ENCODE assay signal across 1 cellular context in the genomic region with DNA sequence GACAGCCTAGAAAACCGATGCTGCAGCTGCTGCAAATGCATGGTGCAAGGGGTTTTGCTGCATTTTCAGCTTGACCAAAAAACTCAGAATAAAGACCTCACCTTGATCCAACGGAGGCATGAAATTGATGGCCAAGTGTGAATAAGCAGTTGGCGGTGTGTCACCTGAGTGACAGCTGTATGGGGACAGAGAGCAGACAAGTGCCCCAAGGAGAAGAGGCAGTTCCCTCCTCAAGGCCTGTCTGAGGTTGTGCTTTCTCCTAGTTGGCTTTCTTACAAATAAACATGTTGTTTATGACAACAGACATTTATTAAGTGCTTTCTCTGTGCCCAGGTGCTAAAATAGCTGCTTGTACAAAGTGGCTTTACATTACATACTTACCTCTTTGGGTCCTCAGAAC.
TF ChIP-seq lines count a peak whose summit lies in the region.

No MANE protein-coding gene starts in this region.

TF ChIP-seq in GM23338, 12 proteins besides CTCF, POLR2A, EP300 and RAD21 (continued from another document):
- TF ChIP-seq, protein P1, sequence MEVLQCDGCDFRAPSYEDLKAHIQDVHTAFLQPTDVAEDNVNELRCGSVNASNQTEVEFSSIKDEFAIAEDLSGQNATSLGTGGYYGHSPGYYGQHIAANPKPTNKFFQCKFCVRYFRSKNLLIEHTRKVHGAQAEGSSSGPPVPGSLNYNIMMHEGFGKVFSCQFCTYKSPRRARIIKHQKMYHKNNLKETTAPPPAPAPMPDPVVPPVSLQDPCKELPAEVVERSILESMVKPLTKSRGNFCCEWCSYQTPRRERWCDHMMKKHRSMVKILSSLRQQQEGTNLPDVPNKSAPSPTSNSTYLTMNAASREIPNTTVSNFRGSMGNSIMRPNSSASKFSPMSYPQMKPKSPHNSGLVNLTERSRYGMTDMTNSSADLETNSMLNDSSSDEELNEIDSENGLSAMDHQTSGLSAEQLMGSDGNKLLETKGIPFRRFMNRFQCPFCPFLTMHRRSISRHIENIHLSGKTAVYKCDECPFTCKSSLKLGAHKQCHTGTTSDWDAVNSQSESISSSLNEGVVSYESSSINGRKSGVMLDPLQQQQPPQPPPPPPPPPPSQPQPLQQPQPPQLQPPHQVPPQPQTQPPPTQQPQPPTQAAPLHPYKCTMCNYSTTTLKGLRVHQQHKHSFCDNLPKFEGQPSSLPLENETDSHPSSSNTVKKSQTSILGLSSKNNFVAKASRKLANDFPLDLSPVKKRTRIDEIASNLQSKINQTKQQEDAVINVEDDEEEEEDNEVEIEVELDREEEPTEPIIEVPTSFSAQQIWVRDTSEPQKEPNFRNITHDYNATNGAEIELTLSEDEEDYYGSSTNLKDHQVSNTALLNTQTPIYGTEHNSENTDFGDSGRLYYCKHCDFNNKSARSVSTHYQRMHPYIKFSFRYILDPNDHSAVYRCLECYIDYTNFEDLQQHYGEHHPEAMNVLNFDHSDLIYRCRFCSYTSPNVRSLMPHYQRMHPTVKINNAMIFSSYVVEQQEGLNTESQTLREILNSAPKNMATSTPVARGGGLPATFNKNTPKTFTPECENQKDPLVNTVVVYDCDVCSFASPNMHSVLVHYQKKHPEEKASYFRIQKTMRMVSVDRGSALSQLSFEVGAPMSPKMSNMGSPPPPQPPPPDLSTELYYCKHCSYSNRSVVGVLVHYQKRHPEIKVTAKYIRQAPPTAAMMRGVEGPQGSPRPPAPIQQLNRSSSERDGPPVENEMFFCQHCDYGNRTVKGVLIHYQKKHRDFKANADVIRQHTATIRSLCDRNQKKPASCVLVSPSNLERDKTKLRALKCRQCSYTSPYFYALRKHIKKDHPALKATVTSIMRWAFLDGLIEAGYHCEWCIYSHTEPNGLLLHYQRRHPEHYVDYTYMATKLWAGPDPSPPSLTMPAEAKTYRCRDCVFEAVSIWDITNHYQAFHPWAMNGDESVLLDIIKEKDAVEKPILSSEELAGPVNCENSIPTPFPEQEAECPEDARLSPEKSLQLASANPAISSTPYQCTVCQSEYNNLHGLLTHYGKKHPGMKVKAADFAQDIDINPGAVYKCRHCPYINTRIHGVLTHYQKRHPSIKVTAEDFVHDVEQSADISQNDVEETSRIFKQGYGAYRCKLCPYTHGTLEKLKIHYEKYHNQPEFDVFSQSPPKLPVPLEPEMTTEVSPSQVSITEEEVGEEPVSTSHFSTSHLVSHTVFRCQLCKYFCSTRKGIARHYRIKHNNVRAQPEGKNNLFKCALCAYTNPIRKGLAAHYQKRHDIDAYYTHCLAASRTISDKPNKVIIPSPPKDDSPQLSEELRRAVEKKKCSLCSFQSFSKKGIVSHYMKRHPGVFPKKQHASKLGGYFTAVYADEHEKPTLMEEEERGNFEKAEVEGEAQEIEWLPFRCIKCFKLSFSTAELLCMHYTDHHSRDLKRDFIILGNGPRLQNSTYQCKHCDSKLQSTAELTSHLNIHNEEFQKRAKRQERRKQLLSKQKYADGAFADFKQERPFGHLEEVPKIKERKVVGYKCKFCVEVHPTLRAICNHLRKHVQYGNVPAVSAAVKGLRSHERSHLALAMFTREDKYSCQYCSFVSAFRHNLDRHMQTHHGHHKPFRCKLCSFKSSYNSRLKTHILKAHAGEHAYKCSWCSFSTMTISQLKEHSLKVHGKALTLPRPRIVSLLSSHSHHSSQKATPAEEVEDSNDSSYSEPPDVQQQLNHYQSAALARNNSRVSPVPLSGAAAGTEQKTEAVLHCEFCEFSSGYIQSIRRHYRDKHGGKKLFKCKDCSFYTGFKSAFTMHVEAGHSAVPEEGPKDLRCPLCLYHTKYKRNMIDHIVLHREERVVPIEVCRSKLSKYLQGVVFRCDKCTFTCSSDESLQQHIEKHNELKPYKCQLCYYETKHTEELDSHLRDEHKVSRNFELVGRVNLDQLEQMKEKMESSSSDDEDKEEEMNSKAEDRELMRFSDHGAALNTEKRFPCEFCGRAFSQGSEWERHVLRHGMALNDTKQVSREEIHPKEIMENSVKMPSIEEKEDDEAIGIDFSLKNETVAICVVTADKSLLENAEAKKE (CRISPR knock-in tag; IDR thresholded peaks at IDR 0.05): no peak
- TF ChIP-seq ZNF331 (CRISPR knock-in tag; IDR thresholded peaks at IDR 0.05; ENCODE audit: low read depth) (no peak), STAT1 (IDR thresholded peaks at IDR 0.05; ENCODE audit: unreplicated experiment) (no peak), JUNB (IDR thresholded peaks at IDR 0.05; ENCODE audit: unreplicated experiment) (no peak)
- TF ChIP-seq, protein P2, sequence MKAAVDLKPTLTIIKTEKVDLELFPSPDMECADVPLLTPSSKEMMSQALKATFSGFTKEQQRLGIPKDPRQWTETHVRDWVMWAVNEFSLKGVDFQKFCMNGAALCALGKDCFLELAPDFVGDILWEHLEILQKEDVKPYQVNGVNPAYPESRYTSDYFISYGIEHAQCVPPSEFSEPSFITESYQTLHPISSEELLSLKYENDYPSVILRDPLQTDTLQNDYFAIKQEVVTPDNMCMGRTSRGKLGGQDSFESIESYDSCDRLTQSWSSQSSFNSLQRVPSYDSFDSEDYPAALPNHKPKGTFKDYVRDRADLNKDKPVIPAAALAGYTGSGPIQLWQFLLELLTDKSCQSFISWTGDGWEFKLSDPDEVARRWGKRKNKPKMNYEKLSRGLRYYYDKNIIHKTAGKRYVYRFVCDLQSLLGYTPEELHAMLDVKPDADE (IDR thresholded peaks at IDR 0.05): no peak
- TF ChIP-seq, protein P3, sequence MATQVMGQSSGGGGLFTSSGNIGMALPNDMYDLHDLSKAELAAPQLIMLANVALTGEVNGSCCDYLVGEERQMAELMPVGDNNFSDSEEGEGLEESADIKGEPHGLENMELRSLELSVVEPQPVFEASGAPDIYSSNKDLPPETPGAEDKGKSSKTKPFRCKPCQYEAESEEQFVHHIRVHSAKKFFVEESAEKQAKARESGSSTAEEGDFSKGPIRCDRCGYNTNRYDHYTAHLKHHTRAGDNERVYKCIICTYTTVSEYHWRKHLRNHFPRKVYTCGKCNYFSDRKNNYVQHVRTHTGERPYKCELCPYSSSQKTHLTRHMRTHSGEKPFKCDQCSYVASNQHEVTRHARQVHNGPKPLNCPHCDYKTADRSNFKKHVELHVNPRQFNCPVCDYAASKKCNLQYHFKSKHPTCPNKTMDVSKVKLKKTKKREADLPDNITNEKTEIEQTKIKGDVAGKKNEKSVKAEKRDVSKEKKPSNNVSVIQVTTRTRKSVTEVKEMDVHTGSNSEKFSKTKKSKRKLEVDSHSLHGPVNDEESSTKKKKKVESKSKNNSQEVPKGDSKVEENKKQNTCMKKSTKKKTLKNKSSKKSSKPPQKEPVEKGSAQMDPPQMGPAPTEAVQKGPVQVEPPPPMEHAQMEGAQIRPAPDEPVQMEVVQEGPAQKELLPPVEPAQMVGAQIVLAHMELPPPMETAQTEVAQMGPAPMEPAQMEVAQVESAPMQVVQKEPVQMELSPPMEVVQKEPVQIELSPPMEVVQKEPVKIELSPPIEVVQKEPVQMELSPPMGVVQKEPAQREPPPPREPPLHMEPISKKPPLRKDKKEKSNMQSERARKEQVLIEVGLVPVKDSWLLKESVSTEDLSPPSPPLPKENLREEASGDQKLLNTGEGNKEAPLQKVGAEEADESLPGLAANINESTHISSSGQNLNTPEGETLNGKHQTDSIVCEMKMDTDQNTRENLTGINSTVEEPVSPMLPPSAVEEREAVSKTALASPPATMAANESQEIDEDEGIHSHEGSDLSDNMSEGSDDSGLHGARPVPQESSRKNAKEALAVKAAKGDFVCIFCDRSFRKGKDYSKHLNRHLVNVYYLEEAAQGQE (IDR thresholded peaks at IDR 0.05; ENCODE audit: unreplicated experiment): no peak
